19 cellular contexts compared by ENCODE assay signal in genomic region chr20:61438285-61438684, GRCh38.
A peak's percentile ranks its signal among the peaks of the same experiment; 100 is the strongest.
DNase-seq lines count a peak whose midpoint lies in the region; ATAC-seq and TF ChIP-seq lines count a peak whose summit lies in the region.
"Had no signal": no experiment of that assay in that cellular context is flagged by ENCODE, and none has a peak within 500 bp of the region (broad histone marks: within the 10 kb centered on the region; RNA-seq: fewer than 3 reads in every experiment).

No MANE protein-coding gene starts in this region.

- peaks cover 70% of the 10 kb centered on the region for H3K4me1 Mint-ChIP-seq in WTC11

- peak overlapping the region; percentile 99 for H3K27ac Mint-ChIP-seq in WTC11
- H3K27ac Mint-ChIP-seq: CD8-positive, alpha-beta T cell had no signal

- POLR2A ChIA-PET in WTC11 (lab: Charles Lee) = interaction anchor here (0.6 kb wide), 1 partner anchor 58 kb away, joined by 4 read pairs; no protein-coding TSS in a partner anchor

- no peak overlapping the region for H3K9ac ChIP-seq in HUES48 (ENCODE audit: low read depth, low read length)

- H3K27me3 Mint-ChIP-seq in WTC11 (ENCODE audit: low read depth) = peaks cover 6% of the 10 kb centered on the region

- peaks cover 39% of the 10 kb centered on the region for H3K4me1 ChIP-seq in ACC112 (ENCODE audit: control insufficient read depth, insufficient read depth, low read length, unreplicated experiment)
- peaks cover 78% of the 10 kb centered on the region for H3K4me1 ChIP-seq in HUES48 (ENCODE audit: control insufficient read depth, insufficient read depth, low read length)

- no peaks in the 10 kb centered on the region for H3K9me3 ChIP-seq in HUES48 (ENCODE audit: control insufficient read depth, insufficient read depth, low read length)

- CTCF ChIA-PET in WTC11 (lab: Charles Lee) = no interaction called here

- no peaks in the 10 kb centered on the region for H3K36me3 ChIP-seq in ACC112 (ENCODE audit: insufficient read depth, low read length)
- no peaks in the 10 kb centered on the region for H3K36me3 ChIP-seq in HUES48 (ENCODE audit: control insufficient read depth, insufficient read depth, low read length)

- H3K27me3 ChIP-seq in ACC112 (ENCODE audit: insufficient read depth, low read length) (no peaks in the 10 kb centered on the region), HUES48 (ENCODE audit: control insufficient read depth, insufficient read depth, low read length) (0 out of 2 replicates have a peak, but pooled peaks cover 7% of the 10 kb centered on the region)

- H3K36me3 Mint-ChIP-seq in WTC11 = peaks cover 2% of the 10 kb centered on the region; the same call in 1 of the 2 replicates
- H3K36me3 Mint-ChIP-seq: CD8-positive, alpha-beta T cell had no signal

- ATAC-seq in WTC11 = no peak
- no peak for ATAC-seq in HG03457 (IDR thresholded peaks at IDR 0.05; ENCODE audit: unreplicated experiment)
- ATAC-seq: CD8-positive, alpha-beta T cell had no signal

- H3K9me3 Mint-ChIP-seq in WTC11 = peaks cover 5% of the 10 kb centered on the region
- H3K9me3 Mint-ChIP-seq: CD8-positive, alpha-beta T cell had no signal

- H3K4me3 ChIP-seq in ACC112 (ENCODE audit: low read depth, low read length) = no peak overlapping the region
- no peak overlapping the region for H3K4me3 ChIP-seq in HUES48 (ENCODE audit: low read depth, low read length)

- peak overlapping the region; percentile 92 for H3K27ac ChIP-seq in ACC112 (ENCODE audit: low read depth, low read length)
- H3K27ac ChIP-seq in HUES48 (ENCODE audit: low read depth, low read length) = peak overlapping the region; percentile 98
- H3K27ac ChIP-seq in substantia nigra (ENCODE audit: low read depth, low read length, poor library complexity, severe bottlenecking) = no peak overlapping the region
- H3K27ac ChIP-seq: C4-2B had no signal

- H3K79me2 ChIP-seq in ACC112 (ENCODE audit: control insufficient read depth, insufficient read depth, low read length, unreplicated experiment) = no peaks in the 10 kb centered on the region

- H2AFZ ChIP-seq in ACC112 (ENCODE audit: low read length, unreplicated experiment) = no peak overlapping the region

- no peak for TF ChIP-seq CTCF in WTC11 (IDR thresholded peaks at IDR 0.05)

- no peak for DNase-seq in WTC11 (ENCODE audit: low spot score)
- peak; percentile 64 for DNase-seq in left kidney (ENCODE audit: low read depth, low spot score)
- no peak for DNase-seq in T1000 (lab: John Stamatoyannopoulos, UW)
- DNase-seq in C1 segment of cervical spinal cord (lab: John Stamatoyannopoulos, UW) = no peak
- no peak for DNase-seq in substantia nigra (lab: John Stamatoyannopoulos, UW)
- DNase-seq: AML-193; CD8-positive, alpha-beta T cell; NCI-H1092; NCI-H1417 treated with DMSO at 0.1 percent for 48 hours; NCI-H1694 treated with DMSO at 0.1 percent for 48 hours; NCI-H2081; NCI-H2227 treated with DMSO at 0.1 percent for 48 hours; NCI-H526 treated with DMSO at 0.1 percent for 48 hours; RPMI8226; SHP77 had no signal

- H3K4me3 Mint-ChIP-seq in WTC11 = peak overlapping the region; percentile 12
- H3K4me3 Mint-ChIP-seq: CD8-positive, alpha-beta T cell had no signal

TF ChIP-seq in WTC11, 78 proteins besides CTCF, POLR2A, EP300 and RAD21 (continues in another document):
- TF ChIP-seq RELA (CRISPR knock-in tag; IDR thresholded peaks at IDR 0.05; ENCODE audit: borderline replicate concordance) (no peak), ERG (CRISPR knock-in tag; IDR thresholded peaks at IDR 0.05) (no peak), ARID4B (CRISPR knock-in tag; IDR thresholded peaks at IDR 0.05; ENCODE audit: borderline replicate concordance) (no peak), ATF3 (CRISPR knock-in tag; conservative IDR thresholded peaks at IDR 0.05) (no peak), IRF2 (CRISPR knock-in tag; IDR thresholded peaks at IDR 0.05; ENCODE audit: borderline replicate concordance, low read depth) (no peak), ZNF263 (CRISPR knock-in tag; IDR thresholded peaks at IDR 0.05; ENCODE audit: low read depth) (no peak), ZNF281 (CRISPR knock-in tag; IDR thresholded peaks at IDR 0.05) (no peak), HMGA2 (CRISPR knock-in tag; IDR thresholded peaks at IDR 0.05) (no peak), IRF1 (CRISPR knock-in tag; IDR thresholded peaks at IDR 0.05) (no peak), SOX15 (CRISPR knock-in tag; IDR thresholded peaks at IDR 0.05) (no peak), ZBTB43 (CRISPR knock-in tag; IDR thresholded peaks at IDR 0.05) (no peak)
